Comparison of ENCODE assay signal across 8 cellular contexts in genomic region chr11:61968758-61969390, GRCh38. TPM values are rescaled to one million over a fixed set of nuclear protein-coding genes. Genes with fewer than 3 reads are reported as not detected.
A peak's percentile ranks its signal among the peaks of the same experiment; 100 is the strongest.
DNase-seq lines count a peak whose midpoint lies in the region; ATAC-seq and TF ChIP-seq lines count a peak whose summit lies in the region.

No MANE protein-coding gene starts in this region.

- WGBS in heart left ventricle, 4 donors: 93 to 95% (median 94%) methylated on average over 16 of the region's 16 CpGs

- H3K4me3 ChIP-seq in heart left ventricle: peak overlapping the region in 9 of 12 donors; percentile 66 to 98 (median 95)
- H3K4me3 ChIP-seq in mucosa of rectum (ENCODE audit: low read length in 2 of 2): peak overlapping the region; percentile 86 to 100
- H3K4me3 ChIP-seq in uterus: peak overlapping the region in 1 of 2 donors; percentile 95

- intact Hi-C loops in heart left ventricle (cut with DNase I): loop anchor here in 3 of 10 donors (5.0 to 10.0 kb wide), 3 partner anchors 86 to 138 kb away; no protein-coding TSS in a partner anchor
- intact Hi-C loops in cardiac septum (cut with DNase I): loop anchor here (5.0 kb wide), 1 partner anchor 152 kb away; the partner anchor contains the start of gene FADS1
- intact Hi-C loops in uterus (cut with DNase I; ENCODE audit: low total_unique reads): no loop called here

- no peak for ATAC-seq in heart left ventricle
- ATAC-seq in central memory CD8-positive, alpha-beta T cell (replicated peaks; ENCODE audit: extremely low read depth, poor library complexity, severe bottlenecking): no peak
- no peak for ATAC-seq in GM21423 (IDR thresholded peaks at IDR 0.05; ENCODE audit: unreplicated experiment)

- H3K27ac ChIP-seq in heart left ventricle: peak overlapping the region; percentile 94 to 100 (median 99)
- H3K27ac ChIP-seq in mucosa of rectum (ENCODE audit: low read depth in 2 of 2, low read length in 2 of 2): peak overlapping the region; percentile 97 to 100
- H3K27ac ChIP-seq in uterus: peak overlapping the region; percentile 100

- H3K9ac ChIP-seq in mucosa of rectum (ENCODE audit: low read depth in 1 of 2, low read length in 2 of 2): peak overlapping the region; percentile 97 to 98

- H3K4me1 ChIP-seq in heart left ventricle (peaks cover 30 to 82% (median 60%) of the 10 kb centered on the region in 12 donors), mucosa of rectum (ENCODE audit: control insufficient read depth in 2 of 2, insufficient read depth in 2 of 2, low read length in 2 of 2) (peaks cover 46 to 61% of the 10 kb centered on the region in 2 donors), uterus (peaks cover 24 to 25% of the 10 kb centered on the region in 2 donors)

- H3K27me3 ChIP-seq in heart left ventricle (no peaks in the 10 kb centered on the region), mucosa of rectum (ENCODE audit: control insufficient read depth in 2 of 2, insufficient read depth in 2 of 2, low read length in 2 of 2) (no peaks in the 10 kb centered on the region), uterus (no peaks in the 10 kb centered on the region)

- no peaks in the 10 kb centered on the region for H3K27me3 Mint-ChIP-seq in central memory CD8-positive, alpha-beta T cell

- peak overlapping the region; percentile 94 for H3K27ac Mint-ChIP-seq in central memory CD8-positive, alpha-beta T cell (ENCODE audit: low read depth)

- DNase-seq in heart left ventricle (peak in 1 of 5 donors; percentile 13), cardiac septum (ENCODE audit: low spot score) (no peak), uterus (peak in 1 of 2 donors; percentile 13), NCI-H226 (no peak), NCI-H2196 treated with DMSO at 0.1 percent for 48 hours (lab: John Stamatoyannopoulos, UW; ENCODE audit: unreplicated experiment) (no peak)
- no peak for DNase-seq in central memory CD8-positive, alpha-beta T cell (ENCODE audit: low spot score in 2 of 2)

- H3K9me3 Mint-ChIP-seq in central memory CD8-positive, alpha-beta T cell: no peaks in the 10 kb centered on the region

- H3K36me3 ChIP-seq in heart left ventricle (peaks cover 0 to 27% (median 19%) of the 10 kb centered on the region in 9 donors), mucosa of rectum (ENCODE audit: control insufficient read depth in 2 of 2, insufficient read depth in 2 of 2, low read length in 2 of 2) (peaks cover 17 to 25% of the 10 kb centered on the region in 2 donors), uterus (no peaks in the 10 kb centered on the region)

- H3K4me1 Mint-ChIP-seq in central memory CD8-positive, alpha-beta T cell: peaks cover 47% of the 10 kb centered on the region

- H3K4me3 Mint-ChIP-seq in central memory CD8-positive, alpha-beta T cell: peak overlapping the region; percentile 90

- H3K36me3 Mint-ChIP-seq in central memory CD8-positive, alpha-beta T cell (ENCODE audit: insufficient read depth): peaks cover 53% of the 10 kb centered on the region

- TF ChIP-seq POLR2A in heart left ventricle (IDR thresholded peaks at IDR 0.05): no peak
- no peak for TF ChIP-seq POLR2A in uterus (IDR thresholded peaks at IDR 0.05)

- TF ChIP-seq CTCF in heart left ventricle (IDR thresholded peaks at IDR 0.05) (no peak), uterus (IDR thresholded peaks at IDR 0.05) (no peak)

- H3K9me3 ChIP-seq in heart left ventricle (no peaks in the 10 kb centered on the region), mucosa of rectum (ENCODE audit: control insufficient read depth in 2 of 2, low read length in 2 of 2) (no peaks in the 10 kb centered on the region), uterus (no peaks in the 10 kb centered on the region)

RNA-seq across cellular contexts. Expression of gene FTH1, which starts 1.4 kb away (rescaled TPM):
- total RNA-seq in heart left ventricle (1,000 to 10,000 TPM; 1,764 to 5,397 (median 2,454) TPM), cardiac septum (3,174 TPM), uterus (1,000 to 10,000 TPM in 3 of 4 donors, 100 to 1,000 TPM in 1; 402 to 1,927 (median 1,615) TPM)
- polyA plus RNA-seq in heart left ventricle: 1,000 to 10,000 TPM; 2,334 to 3,498 TPM

RNA-seq across cellular contexts. Expression of gene BEST1, which starts 18.7 kb away (rescaled TPM):
- total RNA-seq in heart left ventricle: 1 to 10 TPM in 4 of 9 donors, under 1 TPM in 5; 0.64 to 4.4 (median 0.94) TPM
- polyA plus RNA-seq in heart left ventricle: 1 to 10 TPM; 2.1 to 2.8 TPM
- total RNA-seq in cardiac septum: 1.1 TPM
- total RNA-seq in uterus: 10 to 100 TPM in 1 of 4 donors, 1 to 10 TPM in 3; 3.3 to 11.1 (median 3.9) TPM

RNA-seq across cellular contexts. Expression of gene RAB3IL1, which starts 51.5 kb away (rescaled TPM):
- 10 to 100 TPM in 3 of 9 donors, 1 to 10 TPM in 6; 4.7 to 22.0 (median 7.7) TPM for total RNA-seq in heart left ventricle
- 1 to 10 TPM; 6.0 to 7.5 TPM for polyA plus RNA-seq in heart left ventricle
- 9.4 TPM for total RNA-seq in cardiac septum
- total RNA-seq in uterus: 10 to 100 TPM; 12.6 to 60.3 (median 26.8) TPM
